ENCODE assay signal across 22 cellular contexts in the genomic region with DNA sequence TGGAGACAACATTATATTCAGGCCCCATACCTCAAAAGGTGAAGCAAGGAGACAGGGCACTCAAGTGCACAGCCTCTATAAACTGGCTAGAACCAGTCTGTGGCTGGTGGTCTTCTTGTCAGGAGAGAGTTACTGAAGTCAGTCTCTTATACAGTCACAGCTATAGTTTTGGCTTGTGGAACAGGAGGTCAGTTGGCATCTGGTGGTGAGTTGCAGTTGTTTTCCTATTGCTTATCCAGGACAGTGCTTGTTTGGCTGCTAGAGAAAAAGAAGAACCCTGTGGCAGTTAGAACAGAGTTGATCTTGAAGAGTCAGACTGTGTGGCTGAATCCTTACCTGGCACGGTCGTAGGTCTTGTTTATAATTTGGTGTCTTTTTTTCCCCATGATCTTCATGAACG. TPM values are rescaled to one million over a fixed set of nuclear protein-coding genes. Genes with fewer than 3 reads are reported as not detected.
"Had no signal": no experiment of that assay in that cellular context is flagged by ENCODE, and none has a peak within 500 bp of the region (broad histone marks: within the 10 kb centered on the region; RNA-seq: fewer than 3 reads in every experiment).

No MANE protein-coding gene starts in this region.

- H3K27ac ChIP-seq: foreskin keratinocyte, left lung, parathyroid adenoma, thoracic aorta had no signal

- H3K27ac Mint-ChIP-seq: activated B cell treated with CpG ODN at 0.5 μM for 24 hours; activated CD4-positive, alpha-beta memory T cell treated with anti-CD3 and anti-CD28 coated beads for 36 hours; activated CD4-positive, alpha-beta T cell treated with anti-CD3 and anti-CD28 coated beads for 36 hours; activated naive CD4-positive, alpha-beta T cell treated with anti-CD3 and anti-CD28 coated beads for 36 hours; type B pancreatic cell had no signal

- H3K4me1 Mint-ChIP-seq: brain had no signal

- H3K4me3 ChIP-seq: left lung, smooth muscle cell, thoracic aorta had no signal

- H2AFZ ChIP-seq: parathyroid adenoma had no signal

- H3K9ac ChIP-seq: parathyroid adenoma had no signal

- DNase-seq: activated B cell treated with CpG ODN at 0.5 μM for 24 hours; activated CD4-positive, alpha-beta memory T cell treated with anti-CD3 and anti-CD28 coated beads for 36 hours; activated CD4-positive, alpha-beta T cell treated with anti-CD3 and anti-CD28 coated beads for 36 hours; activated effector memory CD4-positive, alpha-beta T cell treated with Interleukin-2 at 50 U/mL for 16 hours; activated naive CD4-positive, alpha-beta T cell treated with anti-CD3 and anti-CD28 coated beads for 36 hours; activated T-cell treated with anti-CD3 and anti-CD28 coated beads, Interleukin-2, amount 50 U/mL, for 1 hour; caudate nucleus; dermis blood vessel endothelial cell; effector CD8-positive, alpha-beta T cell; foreskin keratinocyte; immature natural killer cell; left lung; right cardiac atrium; stimulated activated CD4-positive, alpha-beta T cell treated with anti-CD3 and anti-CD28 coated beads, Interleukin-2, amount 100 ng/mL, for 48 hours; stimulated activated naive CD4-positive, alpha-beta T cell had no signal

- H3K9me3 ChIP-seq: left lung, thoracic aorta had no signal

- H3K36me3 ChIP-seq: thoracic aorta had no signal

- ATAC-seq: activated CD4-positive, alpha-beta T cell treated with anti-CD3 and anti-CD28 coated beads for 36 hours; foreskin keratinocyte; left lung; natural killer cell treated with Interleukin-12 subunit alpha and Interleukin-12 subunit beta and Interleukin-15 and Interleukin-18, amount 100 ng/mL, for 72 hours; right cardiac atrium had no signal

- H3K27me3 Mint-ChIP-seq: activated B cell treated with CpG ODN at 0.5 μM for 24 hours; activated CD4-positive, alpha-beta memory T cell treated with anti-CD3 and anti-CD28 coated beads for 36 hours; activated CD4-positive, alpha-beta T cell treated with anti-CD3 and anti-CD28 coated beads for 36 hours; brain; natural killer cell treated with Interleukin-12 subunit alpha and Interleukin-12 subunit beta and Interleukin-15 and Interleukin-18, amount 100 ng/mL, for 72 hours; type B pancreatic cell had no signal

- H3K4me2 ChIP-seq: smooth muscle cell had no signal

- H3K4me3 Mint-ChIP-seq: activated B cell treated with CpG ODN at 0.5 μM for 24 hours; activated CD4-positive, alpha-beta memory T cell treated with anti-CD3 and anti-CD28 coated beads for 36 hours; activated CD4-positive, alpha-beta T cell treated with anti-CD3 and anti-CD28 coated beads for 36 hours; activated naive CD4-positive, alpha-beta T cell treated with anti-CD3 and anti-CD28 coated beads for 36 hours; brain; immature natural killer cell; natural killer cell treated with Interleukin-12 subunit alpha and Interleukin-12 subunit beta and Interleukin-15 and Interleukin-18, amount 100 ng/mL, for 72 hours; type B pancreatic cell had no signal

- H3K9me3 Mint-ChIP-seq: activated B cell treated with CpG ODN at 0.5 μM for 24 hours; activated CD4-positive, alpha-beta memory T cell treated with anti-CD3 and anti-CD28 coated beads for 36 hours; activated naive CD4-positive, alpha-beta T cell treated with anti-CD3 and anti-CD28 coated beads for 36 hours; immature natural killer cell; natural killer cell treated with Interleukin-12 subunit alpha and Interleukin-12 subunit beta and Interleukin-15 and Interleukin-18, amount 100 ng/mL, for 72 hours had no signal

- H3K27me3 ChIP-seq: foreskin keratinocyte, left lung had no signal

RNA-seq across cellular contexts. Expression of a gene that starts 38.4 kb away (rescaled TPM):
- total RNA-seq: glomerular endothelial cell had no signal
- polyA plus RNA-seq: smooth muscle cell had no signal
